ENCODE assay signal across 14 cellular contexts in the genomic region with DNA sequence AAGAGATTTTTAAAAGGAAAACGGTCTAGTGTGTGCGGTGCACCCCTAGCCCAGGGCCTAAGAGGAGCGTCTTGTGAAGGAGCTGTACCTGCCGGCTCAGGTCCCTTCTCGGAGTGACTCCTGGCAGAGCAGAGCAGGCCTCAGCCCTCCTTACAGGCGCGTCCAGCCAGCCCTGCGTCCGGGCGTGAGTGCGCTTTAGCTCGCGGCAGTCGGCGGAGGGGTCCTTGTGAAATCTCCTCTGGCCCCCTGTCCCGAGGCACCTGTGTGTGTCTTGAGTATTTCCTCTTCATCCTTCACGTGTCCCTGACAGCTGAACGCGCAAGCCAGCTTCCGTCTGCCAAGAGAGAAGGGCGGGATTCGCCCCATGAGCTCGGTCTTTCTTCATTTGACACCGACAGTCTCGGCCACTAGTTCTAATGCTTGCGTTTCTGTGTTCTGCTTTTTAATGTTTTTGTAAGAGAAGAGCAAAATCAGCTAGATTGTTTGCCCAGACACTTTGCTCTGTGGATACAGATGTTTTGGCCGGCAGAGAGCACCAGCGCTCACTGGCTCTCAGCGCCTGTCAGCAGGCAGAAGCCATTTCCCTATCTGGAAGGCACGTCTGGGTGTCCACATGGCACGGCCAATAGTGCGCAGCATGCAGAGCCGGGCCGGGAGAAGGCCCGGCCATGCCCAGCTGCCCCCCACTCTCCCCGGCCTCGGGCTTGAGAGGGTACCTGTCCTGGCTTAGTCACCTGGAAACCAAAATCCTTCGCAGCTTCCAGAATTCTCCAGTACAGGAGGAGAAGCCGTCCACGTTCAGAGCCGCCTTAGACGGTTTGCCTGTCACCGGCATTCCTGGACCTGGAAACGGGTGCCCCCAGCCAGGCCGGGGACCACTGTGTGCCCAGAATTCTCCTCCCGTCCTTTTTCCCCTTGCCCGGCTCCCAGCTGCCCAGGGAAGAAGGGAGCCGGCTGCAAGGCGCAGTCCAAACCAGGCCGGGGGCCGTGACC. TPM values are rescaled to one million over a fixed set of nuclear protein-coding genes. Genes with fewer than 3 reads are reported as not detected.
DNase-seq lines count a peak whose midpoint lies in the region; ATAC-seq and TF ChIP-seq lines count a peak whose summit lies in the region.
"Had no signal": no experiment of that assay in that cellular context is flagged by ENCODE, and none has a peak within 500 bp of the region (broad histone marks: within the 10 kb centered on the region; RNA-seq: fewer than 3 reads in every experiment).

No MANE protein-coding gene starts in this region.

- H3F3A ChIP-seq in neural progenitor cell (ENCODE audit: low read depth): no peaks in the 10 kb centered on the region

- peak overlapping the region; percentile 88 for H3K27ac Mint-ChIP-seq in neural progenitor cell
- H3K27ac Mint-ChIP-seq: T-helper 1 cell treated with Interleukin-12 subunit alpha and Interleukin-12 subunit beta and Interleukin-4 antibody, amounts not matched to agents 30 μg/mL and 1 μg/mL, for 36 hours had no signal

- peaks cover 2% of the 10 kb centered on the region for H3K27me3 Mint-ChIP-seq in neural progenitor cell (ENCODE audit: insufficient read depth, low read depth)

- H3K36me3 ChIP-seq in BLaER1 (peaks cover 88% of the 10 kb centered on the region), neural progenitor cell (no peaks in the 10 kb centered on the region)

- H3K4me1 ChIP-seq in BLaER1: peaks cover 85% of the 10 kb centered on the region
- peaks cover 4% of the 10 kb centered on the region for H3K4me1 ChIP-seq in neural progenitor cell

- no peaks in the 10 kb centered on the region for H3K9me3 Mint-ChIP-seq in neural progenitor cell
- H3K9me3 Mint-ChIP-seq: T-helper 1 cell treated with Interleukin-12 subunit alpha and Interleukin-12 subunit beta and Interleukin-4 antibody, amounts not matched to agents 30 μg/mL and 1 μg/mL, for 36 hours had no signal

- POLR2A ChIA-PET in RWPE1 (lab: Yijun Ruan, JAX; ENCODE audit: low non-redundant PET): no interaction called here

- H3K4me3 ChIP-seq in BLaER1 (no peak overlapping the region), neural progenitor cell (no peak overlapping the region)
- H3K4me3 ChIP-seq: HAP-1, MG63, Peyer's patch had no signal

- H4K20me1 ChIP-seq in BLaER1 (peaks cover 100% of the 10 kb centered on the region), neural progenitor cell (ENCODE audit: low read depth) (peaks cover 99% of the 10 kb centered on the region)

- H3K9me3 ChIP-seq in BLaER1 (no peaks in the 10 kb centered on the region), neural progenitor cell (ENCODE audit: low read depth) (no peaks in the 10 kb centered on the region)
- H3K9me3 ChIP-seq: HAP-1, MG63, Peyer's patch had no signal

- H3K4me1 Mint-ChIP-seq in neural progenitor cell: peaks cover 6% of the 10 kb centered on the region

- H3K4me2 ChIP-seq in BLaER1 (0 out of 2 replicates have a peak overlapping the region, but pooled peaks have one; percentile 89), neural progenitor cell (no peak overlapping the region)

- H3K27me3 ChIP-seq in BLaER1 (no peaks in the 10 kb centered on the region), neural progenitor cell (no peaks in the 10 kb centered on the region)
- H3K27me3 ChIP-seq: MG63, Peyer's patch had no signal

- H3K4me3 Mint-ChIP-seq in neural progenitor cell: no peak overlapping the region
- H3K4me3 Mint-ChIP-seq: T-helper 1 cell treated with Interleukin-12 subunit alpha and Interleukin-12 subunit beta and Interleukin-4 antibody, amounts not matched to agents 30 μg/mL and 1 μg/mL, for 36 hours had no signal

- H3K27ac ChIP-seq in BLaER1: no peak overlapping the region
- peak overlapping the region; percentile 13 for H3K27ac ChIP-seq in RWPE1
- no peak overlapping the region for H3K27ac ChIP-seq in neural progenitor cell
- H3K27ac ChIP-seq: Peyer's patch had no signal

- peaks cover 96% of the 10 kb centered on the region for H3K79me2 ChIP-seq in neural progenitor cell (ENCODE audit: low read depth)

- H3K9ac ChIP-seq in BLaER1 (peak overlapping the region; percentile 19; the same call in 1 of the 2 replicates), neural progenitor cell (peak overlapping the region; percentile 32)

- H3K36me3 Mint-ChIP-seq in neural progenitor cell: peaks cover 11% of the 10 kb centered on the region

- CTCF ChIA-PET in RWPE1 (lab: Yijun Ruan, JAX): interaction anchor here (0.5 kb wide), 1 partner anchor 97 kb away, joined by 4 read pairs; no protein-coding TSS in a partner anchor

- no peak for DNase-seq in RWPE1 (ENCODE audit: low spot score)
- peak; percentile 45 for DNase-seq in globus pallidus (ENCODE audit: low spot score)
- no peak for DNase-seq in neural progenitor cell (ENCODE audit: low spot score)
- DNase-seq in NCI-H2107 treated with DMSO at 0.1 percent for 48 hours (lab: John Stamatoyannopoulos, UW; ENCODE audit: unreplicated experiment): no peak
- DNase-seq in middle frontal gyrus (ENCODE audit: extremely low spot score, low spot score): no peak
- DNase-seq: MG63; NCI-H446; Peyer's patch; stimulated activated naive CD4-positive, alpha-beta T cell treated with Interleukin-2 at 50 U/mL for 16 hours had no signal

- ATAC-seq in GM21447 (IDR thresholded peaks at IDR 0.05; ENCODE audit: unreplicated experiment) (no peak), HG02973 (IDR thresholded peaks at IDR 0.05; ENCODE audit: unreplicated experiment) (no peak)

- H2AFZ ChIP-seq in neural progenitor cell (replicated peaks): no peak overlapping the region

- TF ChIP-seq CTCF in RWPE1 (conservative IDR thresholded peaks at IDR 0.05; ENCODE audit: low read depth) (no peak), neural progenitor cell (IDR thresholded peaks at IDR 0.05) (no peak)

RNA-seq across cellular contexts. Expression of a gene that starts 7.0 kb away (rescaled TPM):
- 17.2 and 35.7 TPM in 2 replicates for total RNA-seq in neural progenitor cell (ENCODE audit: low replicate concordance)

RNA-seq across cellular contexts. Expression of a gene that starts 51.0 kb away (rescaled TPM):
- 104 and 131 TPM in 2 replicates for total RNA-seq in neural progenitor cell (ENCODE audit: low replicate concordance)
